ENCODE assay signal across 8 cellular contexts in genomic region chr3:146160233-146160963, GRCh38.
DNase-seq lines count a peak whose midpoint lies in the region; ATAC-seq and TF ChIP-seq lines count a peak whose summit lies in the region.

No MANE protein-coding gene starts in this region.

- ATAC-seq in GM19023 (IDR thresholded peaks at IDR 0.05; ENCODE audit: unreplicated experiment) (peak; percentile 27), HG02623 (IDR thresholded peaks at IDR 0.05; ENCODE audit: unreplicated experiment) (no peak)

- intact Hi-C loops in dendritic cell treated with granulocyte-macrophage colony-stimulating factor and Interleukin-4, amounts not matched to agents 40 ng/mL and 50 ng/mL, for 4 days (cut with micrococcal nuclease) = no loop called here

- H3K27ac ChIP-seq in SK-N-MC = peak overlapping the region; percentile 77

- no peaks in the 10 kb centered on the region for H3K9me3 Mint-ChIP-seq in dendritic cell treated with granulocyte-macrophage colony-stimulating factor and Interleukin-4, amounts not matched to agents 40 ng/mL and 50 ng/mL, for 4 days

- peaks cover 48% of the 10 kb centered on the region for H3K27me3 Mint-ChIP-seq in dendritic cell treated with granulocyte-macrophage colony-stimulating factor and Interleukin-4, amounts not matched to agents 40 ng/mL and 50 ng/mL, for 4 days

- peak overlapping the region; percentile 81 for H3K4me3 Mint-ChIP-seq in dendritic cell treated with granulocyte-macrophage colony-stimulating factor and Interleukin-4, amounts not matched to agents 40 ng/mL and 50 ng/mL, for 4 days

- H3K36me3 Mint-ChIP-seq in dendritic cell treated with granulocyte-macrophage colony-stimulating factor and Interleukin-4, amounts not matched to agents 40 ng/mL and 50 ng/mL, for 4 days (ENCODE audit: low read depth) = no peaks in the 10 kb centered on the region

- peaks cover 7% of the 10 kb centered on the region for H3K4me1 Mint-ChIP-seq in dendritic cell treated with granulocyte-macrophage colony-stimulating factor and Interleukin-4, amounts not matched to agents 40 ng/mL and 50 ng/mL, for 4 days (ENCODE audit: low read depth)

- H3K4me3 ChIP-seq in AG10803 (ENCODE audit: low read length) (peak overlapping the region; percentile 88), SK-N-MC (peak overlapping the region; percentile 92)

- no peaks in the 10 kb centered on the region for H3K9me3 ChIP-seq in SK-N-MC (ENCODE audit: low read depth, low read length)

- DNase-seq in AG10803 (ENCODE audit: low read depth) (peak; percentile 72), HuH-7.5 (ENCODE audit: low spot score) (peak; percentile 79), SK-N-MC (ENCODE audit: low read depth, low spot score) (peak; percentile 66), kidney glomerular epithelial cell (lab: John Stamatoyannopoulos, UW) (peak; percentile 59), smooth muscle cell of the brain vasculature (ENCODE audit: low read depth, low spot score) (peak; percentile 64)

- TF ChIP-seq CTCF in AG10803 (conservative IDR thresholded peaks at IDR 0.05; ENCODE audit: low read length) = peak; percentile 73

- H3K27ac Mint-ChIP-seq in dendritic cell treated with granulocyte-macrophage colony-stimulating factor and Interleukin-4, amounts not matched to agents 40 ng/mL and 50 ng/mL, for 4 days = no peak overlapping the region

- H3K9ac ChIP-seq in SK-N-MC (ENCODE audit: insufficient read length) = peak overlapping the region; percentile 88

- H3K36me3 ChIP-seq in SK-N-MC (ENCODE audit: insufficient read depth, low read length) = no peaks in the 10 kb centered on the region
